Comparison of ENCODE assay signal across 8 cellular contexts in genomic region chr2:43222472-43223146, GRCh38. TPM values are rescaled to one million over a fixed set of nuclear protein-coding genes. Genes with fewer than 3 reads are reported as not detected.
DNase-seq lines count a peak whose midpoint lies in the region; ATAC-seq and TF ChIP-seq lines count a peak whose summit lies in the region.

No MANE protein-coding gene starts in this region.

- H3K4me3 ChIP-seq in osteoblast (ENCODE audit: insufficient read depth, low read length) = peak overlapping the region; percentile 90

- no peaks in the 10 kb centered on the region for H3K27me3 ChIP-seq in osteoblast (ENCODE audit: insufficient read depth, low read length)

- peaks cover 30% of the 10 kb centered on the region for H3K36me3 ChIP-seq in osteoblast (ENCODE audit: insufficient read depth, low read length)

- peaks cover 56% of the 10 kb centered on the region for H3K4me1 ChIP-seq in osteoblast (ENCODE audit: insufficient read depth, low read length)

- peak overlapping the region; percentile 88 for H3K27ac ChIP-seq in osteoblast (ENCODE audit: low read depth, low read length)

- no peak for TF ChIP-seq CTCF in osteoblast (IDR thresholded peaks at IDR 0.05; ENCODE audit: extremely low read depth, low read depth, low read length)

- H3K9me3 ChIP-seq in osteoblast (ENCODE audit: low read depth, low read length) = no peaks in the 10 kb centered on the region

- H3K79me2 ChIP-seq in osteoblast (ENCODE audit: insufficient read depth, low read length) = peaks cover 54% of the 10 kb centered on the region

- peaks cover 19% of the 10 kb centered on the region for H4K20me1 ChIP-seq in osteoblast (ENCODE audit: insufficient read depth, low read length)

- peak; percentile 32 for DNase-seq in EL
- DNase-seq in RPMI8226 = peak; percentile 54
- DNase-seq in epidermal melanocyte (ENCODE audit: insufficient read length, low spot score) = peak; percentile 12
- peak; percentile 79 for DNase-seq in osteoblast (ENCODE audit: insufficient read length, low spot score, missing footprints)
- no peak for DNase-seq in NOMO-1 treated with DMSO at 0.1 percent for 48 hours (lab: John Stamatoyannopoulos, UW; ENCODE audit: unreplicated experiment)
- no peak for DNase-seq in middle frontal gyrus (ENCODE audit: extremely low spot score, low spot score)

- ATAC-seq in GM21390 (IDR thresholded peaks at IDR 0.05; ENCODE audit: unreplicated experiment) (no peak), GM21717 (IDR thresholded peaks at IDR 0.05; ENCODE audit: unreplicated experiment) (no peak)

- peak overlapping the region; percentile 85 for H3K4me2 ChIP-seq in osteoblast (ENCODE audit: insufficient read depth, low read length)

- H2AFZ ChIP-seq in osteoblast (ENCODE audit: low read length) = no peak overlapping the region

RNA-seq across cellular contexts. Expression of gene ZFP36L2, which starts 3.8 kb away (rescaled TPM):
- total RNA-seq in osteoblast = 14.7 and 15.6 TPM in 2 replicates

Comparison
In these comparisons a context has a peak if more than half of its experiments do, and no peak if none do; other contexts are left out.
1. DNase-seq: peak in EL (single experiment), RPMI8226 (single experiment), epidermal melanocyte (single experiment) and osteoblast (single experiment); none in NOMO-1 treated with DMSO at 0.1 percent for 48 hours (single experiment) and middle frontal gyrus (single experiment).